8 cellular contexts compared by ENCODE assay signal in genomic region chr7:116953372-116953726, GRCh38. TPM values are rescaled to one million over a fixed set of nuclear protein-coding genes. Genes with fewer than 3 reads are reported as not detected.
DNase-seq lines count a peak whose midpoint lies in the region; ATAC-seq and TF ChIP-seq lines count a peak whose summit lies in the region.

A gene with protein sequence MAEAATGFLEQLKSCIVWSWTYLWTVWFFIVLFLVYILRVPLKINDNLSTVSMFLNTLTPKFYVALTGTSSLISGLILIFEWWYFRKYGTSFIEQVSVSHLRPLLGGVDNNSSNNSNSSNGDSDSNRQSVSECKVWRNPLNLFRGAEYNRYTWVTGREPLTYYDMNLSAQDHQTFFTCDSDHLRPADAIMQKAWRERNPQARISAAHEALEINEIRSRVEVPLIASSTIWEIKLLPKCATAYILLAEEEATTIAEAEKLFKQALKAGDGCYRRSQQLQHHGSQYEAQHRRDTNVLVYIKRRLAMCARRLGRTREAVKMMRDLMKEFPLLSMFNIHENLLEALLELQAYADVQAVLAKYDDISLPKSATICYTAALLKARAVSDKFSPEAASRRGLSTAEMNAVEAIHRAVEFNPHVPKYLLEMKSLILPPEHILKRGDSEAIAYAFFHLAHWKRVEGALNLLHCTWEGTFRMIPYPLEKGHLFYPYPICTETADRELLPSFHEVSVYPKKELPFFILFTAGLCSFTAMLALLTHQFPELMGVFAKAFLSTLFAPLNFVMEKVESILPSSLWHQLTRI (plus strand): TSS chr7:116953501. CDS start chr7:116953541, 40 bp downstream.

- H3K4me1 ChIP-seq in parathyroid adenoma (peaks cover 6% of the 10 kb centered on the region), thymus (ENCODE audit: control insufficient read depth, insufficient read depth, low read length) (no peaks in the 10 kb centered on the region)

- H3K36me3 ChIP-seq in SK-N-MC (ENCODE audit: insufficient read depth, low read length) (no peaks in the 10 kb centered on the region), parathyroid adenoma (ENCODE audit: control insufficient read depth, insufficient read depth, low read length) (no peaks in the 10 kb centered on the region), thymus (ENCODE audit: control insufficient read depth, insufficient read depth) (no peaks in the 10 kb centered on the region)

- no peak for TF ChIP-seq RAD21 in Ishikawa (IDR thresholded peaks at IDR 0.05; ENCODE audit: low read depth)

- H3K27me3 ChIP-seq in parathyroid adenoma (ENCODE audit: control insufficient read depth, insufficient read depth, low read length), result no peaks in the 10 kb centered on the region
- H3K27me3 ChIP-seq in thymus (ENCODE audit: control insufficient read depth, insufficient read depth), result no peaks in the 10 kb centered on the region

- peak within 1 kb of the TSS; percentile 94 for H3K27ac Mint-ChIP-seq in activated naive CD8-positive, alpha-beta T cell

- no peak for TF ChIP-seq CTCF in parathyroid adenoma (IDR thresholded peaks at IDR 0.05)

- intact Hi-C loops in Right ventricle myocardium superior (cut with DNase I), result no loop called here

- ATAC-seq in GM21515 (IDR thresholded peaks at IDR 0.05; ENCODE audit: unreplicated experiment), result peak; percentile 42
- peak; percentile 38 for ATAC-seq in Right ventricle myocardium superior (ENCODE audit: poor library complexity)

- H3K9me3 ChIP-seq in SK-N-MC (ENCODE audit: low read depth, low read length), result no peaks in the 10 kb centered on the region
- H3K9me3 ChIP-seq in parathyroid adenoma (ENCODE audit: control insufficient read depth, low read length), result no peaks in the 10 kb centered on the region
- H3K9me3 ChIP-seq in thymus (ENCODE audit: control insufficient read depth), result peaks cover 1% of the 10 kb centered on the region

- peak within 1 kb of the TSS; percentile 98 for H3K4me3 ChIP-seq in SK-N-MC
- H3K4me3 ChIP-seq in parathyroid adenoma (ENCODE audit: low read depth, low read length), result peak within 1 kb of the TSS; percentile 60
- H3K4me3 ChIP-seq in thymus (ENCODE audit: low read length), result peak within 1 kb of the TSS; percentile 82

- peak within 1 kb of the TSS; percentile 94 for H3K9ac ChIP-seq in SK-N-MC (ENCODE audit: insufficient read length)
- peak within 1 kb of the TSS; percentile 49 for H3K9ac ChIP-seq in parathyroid adenoma

- peak within 1 kb of the TSS; percentile 95 for H3K4me3 Mint-ChIP-seq in activated naive CD8-positive, alpha-beta T cell

- H3K9me3 Mint-ChIP-seq in activated naive CD8-positive, alpha-beta T cell (ENCODE audit: low read depth), result no peaks in the 10 kb centered on the region

- peak; percentile 15; the same call in 1 of the 2 replicates for TF ChIP-seq EP300 in Ishikawa (IDR thresholded peaks at IDR 0.05; ENCODE audit: borderline replicate concordance)

- no peaks in the 10 kb centered on the region for H3K27me3 Mint-ChIP-seq in activated naive CD8-positive, alpha-beta T cell

- peak; percentile 49 for DNase-seq in DMS153 (lab: John Stamatoyannopoulos, UW)
- DNase-seq in SK-N-MC (ENCODE audit: low read depth, low spot score), result no peak
- DNase-seq in Right ventricle myocardium superior, result no peak

- H3K4me2 ChIP-seq in parathyroid adenoma (ENCODE audit: low read length), result peak within 1 kb of the TSS; percentile 86

- no peaks in the 10 kb centered on the region for H3K79me2 ChIP-seq in parathyroid adenoma

- whole genome bisulfite sequencing in thymus, result under 1% methylated on average over 44 of the region's 44 CpGs

- peaks cover 25% of the 10 kb centered on the region for H3K4me1 Mint-ChIP-seq in activated naive CD8-positive, alpha-beta T cell (ENCODE audit: low read depth)

- peak within 1 kb of the TSS; percentile 96 for H2AFZ ChIP-seq in parathyroid adenoma

- peak within 1 kb of the TSS; percentile 89 for H3K27ac ChIP-seq in SK-N-MC
- H3K27ac ChIP-seq in parathyroid adenoma, result peak within 1 kb of the TSS; percentile 83
- H3K27ac ChIP-seq in thymus (ENCODE audit: low read depth), result peak within 1 kb of the TSS; percentile 91

- no peaks in the 10 kb centered on the region for H3K36me3 Mint-ChIP-seq in activated naive CD8-positive, alpha-beta T cell

TF ChIP-seq in Ishikawa, 13 proteins besides CTCF, POLR2A, EP300 and RAD21:
- TF ChIP-seq, protein P1, sequence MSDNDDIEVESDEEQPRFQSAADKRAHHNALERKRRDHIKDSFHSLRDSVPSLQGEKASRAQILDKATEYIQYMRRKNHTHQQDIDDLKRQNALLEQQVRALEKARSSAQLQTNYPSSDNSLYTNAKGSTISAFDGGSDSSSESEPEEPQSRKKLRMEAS (IDR thresholded peaks at IDR 0.05), result no peak; the same call in 1 of the 2 replicates
- TF ChIP-seq CREB1 (IDR thresholded peaks at IDR 0.05; ENCODE audit: low read depth) (no peak), TEAD4 (IDR thresholded peaks at IDR 0.05) (no peak), CEBPB (IDR thresholded peaks at IDR 0.05) (no peak), YY1 (IDR thresholded peaks at IDR 0.05; ENCODE audit: low read depth) (peak; percentile 73), FOXM1 (IDR thresholded peaks at IDR 0.05; ENCODE audit: borderline replicate concordance, low read depth) (no peak), TCF12 (IDR thresholded peaks at IDR 0.05; ENCODE audit: low read depth) (no peak), EGR1 (IDR thresholded peaks at IDR 0.05) (no peak), NFIC (IDR thresholded peaks at IDR 0.05) (no peak), ZBTB7A (IDR thresholded peaks at IDR 0.05; ENCODE audit: low read depth) (peak; percentile 48; the same call in 1 of the 2 replicates), TAF1 (IDR thresholded peaks at IDR 0.05; ENCODE audit: low read depth) (peak; percentile 37; the same call in 1 of the 2 replicates), REST (IDR thresholded peaks at IDR 0.05; ENCODE audit: low read depth) (no peak)
- TF ChIP-seq, protein P2, sequence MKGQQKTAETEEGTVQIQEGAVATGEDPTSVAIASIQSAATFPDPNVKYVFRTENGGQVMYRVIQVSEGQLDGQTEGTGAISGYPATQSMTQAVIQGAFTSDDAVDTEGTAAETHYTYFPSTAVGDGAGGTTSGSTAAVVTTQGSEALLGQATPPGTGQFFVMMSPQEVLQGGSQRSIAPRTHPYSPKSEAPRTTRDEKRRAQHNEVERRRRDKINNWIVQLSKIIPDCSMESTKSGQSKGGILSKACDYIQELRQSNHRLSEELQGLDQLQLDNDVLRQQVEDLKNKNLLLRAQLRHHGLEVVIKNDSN (IDR thresholded peaks at IDR 0.05), result no peak

RNA-seq across cellular contexts. Expression of the gene that starts here (rescaled TPM):
- 29.7 TPM for total RNA-seq in Right ventricle myocardium superior
- 11.5 TPM for polyA plus RNA-seq in thymus
